ENCODE assay signal across 28 cellular contexts in the genomic region with DNA sequence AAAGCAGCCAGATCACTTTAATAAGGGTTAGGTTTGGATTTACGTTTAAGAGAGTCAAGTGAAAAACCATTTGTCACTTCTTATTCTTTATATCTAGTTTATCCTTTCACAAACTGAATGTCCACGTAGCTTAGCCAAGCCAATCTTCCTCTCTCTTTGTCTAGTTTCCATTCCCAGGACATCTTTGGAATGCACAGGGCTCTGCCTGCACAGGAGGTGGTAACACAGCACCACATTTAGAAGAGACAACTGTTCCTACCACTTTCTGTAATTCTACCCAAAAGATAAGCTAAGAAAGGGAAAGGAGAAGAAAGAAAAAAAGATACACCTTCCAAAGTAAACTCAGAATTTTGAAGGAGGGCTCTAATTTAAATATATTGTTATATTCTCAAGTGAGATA.
"Had no signal": no experiment of that assay in that cellular context is flagged by ENCODE, and none has a peak within 500 bp of the region (broad histone marks: within the 10 kb centered on the region; RNA-seq: fewer than 3 reads in every experiment).

No MANE protein-coding gene starts in this region.

- H3K4me3 Mint-ChIP-seq: naive B cell; natural killer cell; nephron progenitor cell; stimulated activated naive B cell treated with anti-CD40 and anti-IgM and Interleukin-4, amounts not matched to agents 10 μg/mL and 1 μg/mL and 100 μg/mL, for 72 hours; type B pancreatic cell had no signal

- DNase-seq: hippocampal formation; kidney; left colon; left lung; lower lobe of right lung; mammary epithelial cell; mesenchymal stem cell; naive B cell; natural killer cell; nephron progenitor cell; nucleus accumbens; pancreas; posterior cingulate gyrus; retina; right cardiac atrium; stimulated activated CD4-positive, alpha-beta T cell treated with anti-CD3 and anti-CD28 coated beads, Interleukin-12 subunit alpha, Interleukin-12 subunit beta, amount 100 ng/mL, for 4 hours; stimulated activated CD4-positive, alpha-beta T cell treated with anti-CD3 and anti-CD28 coated beads, Interleukin-15, amount 100 ng/mL, for 24 hours; stimulated activated CD4-positive, alpha-beta T cell treated with anti-CD3 and anti-CD28 coated beads, Interleukin-2, amount 100 ng/mL, for 24 hours; stimulated activated CD4-positive, alpha-beta T cell treated with anti-CD3 and anti-CD28 coated beads, Interleukin-4, amount 100 ng/mL, for 1 hour; stimulated activated naive B cell treated with anti-CD40 and anti-IgM and Interleukin-4, amounts not matched to agents 10 μg/mL and 1 μg/mL and 100 μg/mL, for 72 hours; stimulated activated naive CD8-positive, alpha-beta T cell treated with anti-CD3 and anti-CD28 coated beads, Interleukin-15, Interleukin-2, amounts not matched to agents 100 U/mL and 50 U/mL, for 24 hours; stomach had no signal

- FAIRE-seq: islet of Langerhans, kidney, pancreas had no signal

- H3K4me1 Mint-ChIP-seq: naive B cell, natural killer cell had no signal

- H3K9me3 ChIP-seq: left lung, lower lobe of right lung, pancreas, prostate gland, stomach, tibial nerve, vagina had no signal

- H3K27ac Mint-ChIP-seq: naive B cell; natural killer cell; nephron progenitor cell; stimulated activated naive B cell treated with anti-CD40 and anti-IgM and Interleukin-4, amounts not matched to agents 10 μg/mL and 1 μg/mL and 100 μg/mL, for 72 hours; type B pancreatic cell had no signal

- H3K36me3 ChIP-seq: left lung, lower lobe of right lung, pancreas, prostate gland, stomach, tibial nerve, vagina had no signal

- H3K36me3 Mint-ChIP-seq: naive B cell; natural killer cell; stimulated activated naive B cell treated with anti-CD40 and anti-IgM and Interleukin-4, amounts not matched to agents 10 μg/mL and 1 μg/mL and 100 μg/mL, for 72 hours; type B pancreatic cell had no signal

- H3K4me1 ChIP-seq: left lung, lower lobe of right lung, pancreas, prostate gland, stomach, vagina had no signal

- H3K27me3 Mint-ChIP-seq: type B pancreatic cell had no signal

- H3K27me3 ChIP-seq: left lung, pancreas, stomach, tibial nerve, vagina had no signal

- H3K27ac ChIP-seq: left lung, lower lobe of right lung, pancreas, prostate gland, skin epidermis, stomach, tibial nerve, vagina had no signal

- H3K9me3 Mint-ChIP-seq: naive B cell; natural killer cell; nephron progenitor cell; stimulated activated naive B cell treated with anti-CD40 and anti-IgM and Interleukin-4, amounts not matched to agents 10 μg/mL and 1 μg/mL and 100 μg/mL, for 72 hours; type B pancreatic cell had no signal

- H3K4me3 ChIP-seq: left lung, lower lobe of right lung, pancreas, prostate gland, skin epidermis, stomach, tibial nerve, vagina had no signal
